In the genomic region with DNA sequence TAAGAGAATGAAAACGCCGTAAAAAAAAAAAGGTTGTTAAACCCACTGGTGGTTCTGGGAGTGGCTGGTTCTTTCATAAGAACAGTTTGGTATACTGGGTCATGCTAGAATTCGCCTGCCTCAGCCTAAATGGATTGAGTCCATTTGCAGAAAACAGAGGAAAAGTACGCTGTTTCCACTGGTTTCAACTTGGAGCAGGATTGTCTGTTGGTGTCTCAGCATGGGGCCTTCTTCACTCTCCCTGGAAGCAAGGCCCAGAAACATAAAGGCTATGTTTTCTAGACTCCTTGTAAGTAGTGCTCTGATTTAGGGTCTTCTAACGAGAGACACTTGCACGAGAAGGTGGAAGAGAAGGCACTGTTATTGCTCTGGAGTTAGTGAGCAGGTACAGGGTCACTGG, we compare ENCODE assay signal across 24 cellular contexts.
DNase-seq lines count a peak whose midpoint lies in the region; ATAC-seq and TF ChIP-seq lines count a peak whose summit lies in the region.
"Had no signal": no experiment of that assay in that cellular context is flagged by ENCODE, and none has a peak within 500 bp of the region (broad histone marks: within the 10 kb centered on the region; RNA-seq: fewer than 3 reads in every experiment).

No MANE protein-coding gene starts in this region.

- H3K9me2 ChIP-seq in PC-9 (ENCODE audit: insufficient read depth): no peaks in the 10 kb centered on the region

- H3K79me2 ChIP-seq in PC-9 (ENCODE audit: low read depth): no peaks in the 10 kb centered on the region
- H3K79me2 ChIP-seq in osteoblast (ENCODE audit: insufficient read depth, low read length): no peaks in the 10 kb centered on the region

- intact Hi-C loops in PC-9 (cut with micrococcal nuclease; ENCODE audit: unreplicated experiment): loop anchor here (1.0 to 5.0 kb wide), 3 partner anchors 95 to 128 kb away; no protein-coding TSS in a partner anchor
- intact Hi-C loops in sciatic nerve (cut with DNase I): no loop called here

- TF ChIP-seq CTCF in PC-9 (conservative IDR thresholded peaks at IDR 0.05) (no peak), choroid plexus epithelial cell (conservative IDR thresholded peaks at IDR 0.05; ENCODE audit: low read depth, low read length) (no peak), osteoblast (IDR thresholded peaks at IDR 0.05; ENCODE audit: extremely low read depth, low read depth, low read length) (no peak)

- H3K36me3 ChIP-seq in PC-9 (ENCODE audit: low read depth) (no peaks in the 10 kb centered on the region), osteoblast (ENCODE audit: insufficient read depth, low read length) (no peaks in the 10 kb centered on the region)
- H3K36me3 ChIP-seq: colonic mucosa, HAP-1, Peyer's patch, suprapubic skin, uterus had no signal

- H3K36me3 Mint-ChIP-seq in activated T-cell treated with anti-CD3 and anti-CD28 coated beads, Interleukin-2, amount 50 U/mL, for 24 hours (ENCODE audit: low read depth): no peaks in the 10 kb centered on the region
- no peaks in the 10 kb centered on the region for H3K36me3 Mint-ChIP-seq in activated CD4-positive, alpha-beta memory T cell treated with anti-CD3 and anti-CD28 coated beads, Interleukin-2, amount 10 ng/mL, durations not matched to agents 7 days and 5 days (ENCODE audit: low read depth)

- H3K9me3 ChIP-seq in PC-9 (ENCODE audit: insufficient read depth, low read depth) (no peaks in the 10 kb centered on the region), osteoblast (ENCODE audit: low read depth, low read length) (no peaks in the 10 kb centered on the region)
- H3K9me3 ChIP-seq: colonic mucosa, HAP-1, Peyer's patch, suprapubic skin, uterus had no signal

- H3K4me1 ChIP-seq in PC-9 (replicated peaks; ENCODE audit: insufficient read depth) (peaks cover 88% of the 10 kb centered on the region), osteoblast (ENCODE audit: insufficient read depth, low read length) (peaks cover 95% of the 10 kb centered on the region)
- H3K4me1 ChIP-seq: colonic mucosa, HAP-1, uterus had no signal

- H3K27ac ChIP-seq in PC-9 (peak overlapping the region; percentile 83), osteoblast (ENCODE audit: low read depth, low read length) (peak overlapping the region; percentile 77)
- H3K27ac ChIP-seq: colonic mucosa, Peyer's patch, suprapubic skin, uterus had no signal

- peak overlapping the region; percentile 68 for H3K4me2 ChIP-seq in PC-9
- H3K4me2 ChIP-seq in osteoblast (ENCODE audit: insufficient read depth, low read length): peak overlapping the region; percentile 21

- CTCF ChIA-PET in PC-9 (lab: Charles Lee): no interaction called here
- CTCF ChIA-PET in activated CD4-positive, alpha-beta memory T cell treated with anti-CD3 and anti-CD28 coated beads, Interleukin-2, amount 10 ng/mL, durations not matched to agents 7 days and 5 days (lab: Charles Lee): no interaction called here

- DNase-seq in activated T-cell treated with anti-CD3 and anti-CD28 coated beads, Interleukin-2, amount 50 U/mL, for 24 hours: no peak
- DNase-seq in activated T-cell treated with anti-CD3 and anti-CD28 coated beads for 4 hours (no peak), PC-9 (no peak), choroid plexus epithelial cell (ENCODE audit: low read depth) (peak; percentile 47), osteoblast (ENCODE audit: insufficient read length, low spot score, missing footprints) (no peak), sciatic nerve (ENCODE audit: low spot score) (no peak)
- no peak for DNase-seq in activated CD4-positive, alpha-beta memory T cell treated with anti-CD3 and anti-CD28 coated beads, Interleukin-2, amount 10 ng/mL, durations not matched to agents 7 days and 5 days
- DNase-seq: colonic mucosa; DMS79 treated with DMSO at 0.1 percent for 48 hours; effector memory CD4-positive, alpha-beta T cell; glutamatergic neuron; NCI-H1048; NCI-H1694 treated with DMSO at 0.1 percent for 48 hours; NCI-H2171; NCI-H510A treated with DMSO at 0.1 percent for 48 hours; NK-92 treated with Interleukin-12 subunit alpha and Interleukin-12 subunit beta, amount 100 ng/mL, for 24 hours; Peyer's patch; T-helper 2 cell; uterus had no signal

- H3K27me3 ChIP-seq in PC-9 (ENCODE audit: insufficient read depth, low read depth): no peaks in the 10 kb centered on the region
- no peaks in the 10 kb centered on the region for H3K27me3 ChIP-seq in osteoblast (ENCODE audit: insufficient read depth, low read length)
- H3K27me3 ChIP-seq: colonic mucosa, Peyer's patch, suprapubic skin, uterus had no signal

- H3K4me3 ChIP-seq in PC-9 (no peak overlapping the region), choroid plexus epithelial cell (ENCODE audit: low read depth, low read length) (no peak overlapping the region), osteoblast (ENCODE audit: insufficient read depth, low read length) (no peak overlapping the region)
- H3K4me3 ChIP-seq: colonic mucosa, HAP-1, lung, Peyer's patch, suprapubic skin, uterus had no signal

- H3K4me1 Mint-ChIP-seq in activated T-cell treated with anti-CD3 and anti-CD28 coated beads, Interleukin-2, amount 50 U/mL, for 24 hours (ENCODE audit: low read depth): peaks cover 83% of the 10 kb centered on the region
- H3K4me1 Mint-ChIP-seq in activated CD4-positive, alpha-beta memory T cell treated with anti-CD3 and anti-CD28 coated beads, Interleukin-2, amount 10 ng/mL, durations not matched to agents 7 days and 5 days: peaks cover 7% of the 10 kb centered on the region

- H3K27me3 Mint-ChIP-seq in activated T-cell treated with anti-CD3 and anti-CD28 coated beads, Interleukin-2, amount 50 U/mL, for 24 hours: no peaks in the 10 kb centered on the region
- H3K27me3 Mint-ChIP-seq in activated CD4-positive, alpha-beta memory T cell treated with anti-CD3 and anti-CD28 coated beads, Interleukin-2, amount 10 ng/mL, durations not matched to agents 7 days and 5 days: peaks cover 4% of the 10 kb centered on the region

- H2AFZ ChIP-seq in PC-9: no peak overlapping the region
- peak overlapping the region; percentile 5 for H2AFZ ChIP-seq in osteoblast (ENCODE audit: low read length)

- ATAC-seq in GM18870 (IDR thresholded peaks at IDR 0.05; ENCODE audit: unreplicated experiment): no peak
- ATAC-seq in sciatic nerve: no peak

- BruUV-seq in PC-9 (replicated peaks; lab: Mats Ljungman, UMichigan): TSS peak; percentile 40

- H3K27ac Mint-ChIP-seq in activated T-cell treated with anti-CD3 and anti-CD28 coated beads, Interleukin-2, amount 50 U/mL, for 24 hours: peak overlapping the region; percentile 95
- H3K27ac Mint-ChIP-seq in activated CD4-positive, alpha-beta memory T cell treated with anti-CD3 and anti-CD28 coated beads, Interleukin-2, amount 10 ng/mL, durations not matched to agents 7 days and 5 days: no peak overlapping the region
- H3K27ac Mint-ChIP-seq: activated T-helper 2 cell treated with anti-CD3 and anti-CD28 coated beads, Interferon-gamma antibody, Interleukin-2, Interleukin-4, amounts not matched to agents 10 μg/mL and 5 μg/mL and 100 μg/mL, durations not matched to agents 14 hours and 24 hours and 36 hours had no signal

- no peaks in the 10 kb centered on the region for H4K20me1 ChIP-seq in PC-9 (ENCODE audit: insufficient read depth)
- H4K20me1 ChIP-seq in osteoblast (ENCODE audit: insufficient read depth, low read length): no peaks in the 10 kb centered on the region

- POLR2A ChIA-PET in PC-9 (lab: Charles Lee; ENCODE audit: unreplicated experiment): interaction anchor here (0.5 kb wide), 1 partner anchor 125 kb away, joined by 3 read pairs; no protein-coding TSS in a partner anchor
- POLR2A ChIA-PET in activated CD4-positive, alpha-beta memory T cell treated with anti-CD3 and anti-CD28 coated beads, Interleukin-2, amount 10 ng/mL, durations not matched to agents 7 days and 5 days (lab: Charles Lee): no interaction called here

- H3F3A ChIP-seq in PC-9 (ENCODE audit: insufficient read depth, low read depth): peaks cover 42% of the 10 kb centered on the region

- H3K4me3 Mint-ChIP-seq in activated T-cell treated with anti-CD3 and anti-CD28 coated beads, Interleukin-2, amount 50 U/mL, for 24 hours: no peak overlapping the region
- no peak overlapping the region for H3K4me3 Mint-ChIP-seq in activated CD4-positive, alpha-beta memory T cell treated with anti-CD3 and anti-CD28 coated beads, Interleukin-2, amount 10 ng/mL, durations not matched to agents 7 days and 5 days

- H3K9me3 Mint-ChIP-seq in activated T-cell treated with anti-CD3 and anti-CD28 coated beads, Interleukin-2, amount 50 U/mL, for 24 hours: no peaks in the 10 kb centered on the region
- no peaks in the 10 kb centered on the region for H3K9me3 Mint-ChIP-seq in activated CD4-positive, alpha-beta memory T cell treated with anti-CD3 and anti-CD28 coated beads, Interleukin-2, amount 10 ng/mL, durations not matched to agents 7 days and 5 days
- H3K9me3 Mint-ChIP-seq: activated T-helper 2 cell treated with anti-CD3 and anti-CD28 coated beads, Interferon-gamma antibody, Interleukin-2, Interleukin-4, amounts not matched to agents 10 μg/mL and 5 μg/mL and 100 μg/mL, durations not matched to agents 14 hours and 24 hours and 36 hours had no signal
